Comparison of ENCODE assay signal across 11 cellular contexts in genomic region chr4:8278421-8279287, GRCh38. TPM values are rescaled to one million over a fixed set of nuclear protein-coding genes. Genes with fewer than 3 reads are reported as not detected.
A peak's percentile ranks its signal among the peaks of the same experiment; 100 is the strongest.
DNase-seq lines count a peak whose midpoint lies in the region; ATAC-seq and TF ChIP-seq lines count a peak whose summit lies in the region.
"Had no signal": no experiment of that assay in that cellular context is flagged by ENCODE, and none has a peak within 500 bp of the region (broad histone marks: within the 10 kb centered on the region; RNA-seq: fewer than 3 reads in every experiment).

No MANE protein-coding gene starts in this region.

- WGBS in mammary epithelial cell (ENCODE audit: low coverage, missing lambda C conversion rate), result 49% methylated on average over 16 of the region's 17 CpGs

- H3K27me3 ChIP-seq in mammary epithelial cell (ENCODE audit: insufficient read depth, low read length), result no peaks in the 10 kb centered on the region

- no peaks in the 10 kb centered on the region for H3K36me3 ChIP-seq in mammary epithelial cell (ENCODE audit: insufficient read depth, low read length)

- H3K27ac ChIP-seq in mammary epithelial cell (ENCODE audit: insufficient read depth, low read depth, low read length), result no peak overlapping the region
- H3K27ac ChIP-seq: C4-2B had no signal

- no peak for TF ChIP-seq CTCF in mammary epithelial cell (conservative IDR thresholded peaks at IDR 0.05 in 1 of 2, IDR thresholded peaks at IDR 0.05 in 1 of 2; ENCODE audit: extremely low read depth in 1 of 2, insufficient read depth in 1 of 2, low read depth in 1 of 2, low read length in 2 of 2)

- no peaks in the 10 kb centered on the region for H3K79me2 ChIP-seq in mammary epithelial cell (ENCODE audit: insufficient read depth, low read length)

- DNase-seq in Right ventricle myocardium inferior (ENCODE audit: missing footprints) (peak; percentile 75), cardiac septum (ENCODE audit: low spot score) (no peak), mammary epithelial cell (peak; percentile 46), kidney tubule cell (ENCODE audit: low spot score) (peak; percentile 54), foreskin melanocyte (no peak), SW480 (ENCODE audit: low spot score) (no peak), NCI-H774 (lab: John Stamatoyannopoulos, UW) (no peak), NCI-H146 (lab: John Stamatoyannopoulos, UW) (no peak)
- DNase-seq: Karpas-422, SHP77 treated with DMSO at 0.1 percent for 48 hours had no signal

- BruUV-seq in mammary epithelial cell (replicated peaks; lab: Mats Ljungman, UMichigan), result no TSS peak

- in situ Hi-C loops in mammary epithelial cell (cut with MboI; ENCODE audit: low sequenced_read_pairs in 2 of 2), result no loop called here

- no peak overlapping the region for H3K4me2 ChIP-seq in mammary epithelial cell (ENCODE audit: insufficient read depth, low read depth, low read length)

- dilution Hi-C loops in mammary epithelial cell (cut with HindIII; ENCODE audit: low sequenced_read_pairs), result no loop called here

- no peak for ATAC-seq in Right ventricle myocardium inferior

- H3K4me3 ChIP-seq in mammary epithelial cell (replicated peaks in 1 of 3; ENCODE audit: insufficient read depth in 1 of 3, low read depth in 2 of 3, low read length in 3 of 3), result no peak overlapping the region

- H3K9me3 ChIP-seq in mammary epithelial cell (replicated peaks; ENCODE audit: insufficient read depth, low read length), result no peaks in the 10 kb centered on the region

- intact Hi-C loops in Right ventricle myocardium inferior (cut with DNase I) (no loop called here), cardiac septum (cut with DNase I) (no loop called here), mammary epithelial cell (cut with micrococcal nuclease) (no loop called here)

- H3K9ac ChIP-seq in mammary epithelial cell (ENCODE audit: insufficient read depth, low read length), result no peak overlapping the region

- no peaks in the 10 kb centered on the region for H4K20me1 ChIP-seq in mammary epithelial cell (ENCODE audit: insufficient read depth, low read length)

- H2AFZ ChIP-seq in mammary epithelial cell (ENCODE audit: low read depth, low read length), result no peak overlapping the region

- CTCF ChIA-PET in mammary epithelial cell (lab: Charles Lee; ENCODE audit: low non-redundant PET), result interaction anchor here (0.9 kb wide), 1 partner anchor 150 kb away, joined by 17 read pairs; no protein-coding TSS in a partner anchor

- peaks cover 8% of the 10 kb centered on the region for H3K4me1 ChIP-seq in mammary epithelial cell (ENCODE audit: insufficient read depth, low read length)

RNA-seq across cellular contexts. Expression of gene HTRA3, which starts 9.1 kb away (rescaled TPM):
- total RNA-seq in Right ventricle myocardium inferior (131 TPM), cardiac septum (50.8 TPM), mammary epithelial cell (under 1 TPM in 1 of 2 donors, not detected in 1; 0.17 TPM)
- not detected for polyA plus RNA-seq in mammary epithelial cell
- polyA minus RNA-seq in mammary epithelial cell, result 2.5 TPM

Comparison
In these comparisons a context has a peak if more than half of its experiments do, and no peak if none do; other contexts are left out.
1. DNase-seq: peak in Right ventricle myocardium inferior (single experiment), mammary epithelial cell (single experiment) and kidney tubule cell (single experiment); none in cardiac septum (single experiment), foreskin melanocyte (single experiment), SW480 (single experiment), NCI-H774 (single experiment) and NCI-H146 (single experiment).
2. RNA of gene HTRA3, which starts 9.1 kb away (total RNA-seq): 131 TPM in Right ventricle myocardium inferior (single experiment) and 50.8 TPM in cardiac septum (single experiment); 0.17 TPM in mammary epithelial cell; every median in the first group is over 10 times any median in the second.